ENCODE assay signal across 23 cellular contexts in the genomic region with DNA sequence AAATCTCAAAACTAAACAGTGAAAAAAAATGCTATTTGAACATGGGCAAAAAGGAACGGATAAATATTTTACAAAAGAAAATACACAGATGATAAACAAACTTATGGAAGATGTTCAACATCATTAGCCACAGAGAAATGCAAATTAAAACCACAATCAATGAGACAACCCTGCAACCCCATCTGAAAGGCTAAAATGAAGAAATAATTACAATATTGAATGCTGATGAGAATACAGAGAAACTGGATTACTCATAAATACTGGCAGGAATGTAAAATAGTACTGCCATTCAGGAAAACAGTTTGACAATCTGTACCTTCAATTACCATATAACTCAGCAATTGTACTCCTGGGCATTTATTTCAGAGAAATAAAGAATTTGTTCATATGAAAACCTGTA.
DNase-seq lines count a peak whose midpoint lies in the region; ATAC-seq, FAIRE-seq and TF ChIP-seq lines count a peak whose summit lies in the region.
"Had no signal": no experiment of that assay in that cellular context is flagged by ENCODE, and none has a peak within 500 bp of the region (broad histone marks: within the 10 kb centered on the region; RNA-seq: fewer than 3 reads in every experiment).

No MANE protein-coding gene starts in this region.

- no peak overlapping the region for H3K4me3 Mint-ChIP-seq in HFFc6
- H3K4me3 Mint-ChIP-seq: CD4-positive, alpha-beta T cell had no signal

- H3K79me2 ChIP-seq in ACC112 (ENCODE audit: control insufficient read depth, insufficient read depth, low read length, unreplicated experiment), result no peaks in the 10 kb centered on the region

- peak overlapping the region; percentile 63 for H3K27ac ChIP-seq in ACC112 (ENCODE audit: low read depth, low read length)

- H3K4me1 Mint-ChIP-seq in HFFc6 (ENCODE audit: low read depth), result peaks cover 41% of the 10 kb centered on the region

- H3K27ac Mint-ChIP-seq in HFFc6, result peak overlapping the region; percentile 1; the same call in 1 of the 2 replicates
- H3K27ac Mint-ChIP-seq: CD4-positive, alpha-beta T cell had no signal

- peaks cover 14% of the 10 kb centered on the region for H3K9me3 Mint-ChIP-seq in HFFc6
- H3K9me3 Mint-ChIP-seq: CD4-positive, alpha-beta T cell had no signal

- ATAC-seq in HG03097 (IDR thresholded peaks at IDR 0.05; ENCODE audit: low FRiP score, unreplicated experiment), result no peak
- no peak for ATAC-seq in HG02981 (IDR thresholded peaks at IDR 0.05; ENCODE audit: unreplicated experiment)
- ATAC-seq: SK-N-SH treated with all-trans-retinoic acid at 6 μM for 48 hours had no signal

- H3K36me3 ChIP-seq in ACC112 (ENCODE audit: insufficient read depth, low read length), result no peaks in the 10 kb centered on the region
- H3K36me3 ChIP-seq: MG63 had no signal

- no peak for FAIRE-seq in D721Med (lab: Jason Lieb, UNC)
- FAIRE-seq: HTR-8/SVneo had no signal

- in situ Hi-C loops in astrocyte of the spinal cord (cut with HindIII; ENCODE audit: low sequenced_read_pairs), result no loop called here

- H3K36me3 Mint-ChIP-seq in HFFc6 (ENCODE audit: low read depth), result peaks cover 7% of the 10 kb centered on the region; the same call in 1 of the 2 replicates

- TF ChIP-seq CTCF in HFFc6 (IDR thresholded peaks at IDR 0.05) (no peak), astrocyte of the spinal cord (IDR thresholded peaks at IDR 0.05; ENCODE audit: low read depth, low read length) (no peak), fibroblast of pulmonary artery (IDR thresholded peaks at IDR 0.05; ENCODE audit: low read length, missing control alignments) (no peak), D721Med (IDR thresholded peaks at IDR 0.05; ENCODE audit: insufficient read depth, missing control alignments) (no peak)

- DNase-seq in HFFc6 (peak; percentile 8), astrocyte of the spinal cord (ENCODE audit: low read depth, low spot score) (peak; percentile 35), fibroblast of pulmonary artery (ENCODE audit: low read depth) (peak; percentile 25), NCI-H1694 (lab: John Stamatoyannopoulos, UW) (no peak), D721Med (ENCODE audit: insufficient read length, low spot score) (no peak)
- DNase-seq: 8988T; CD4-positive, alpha-beta T cell; DMS53; H7; IMR-90; MG63; NCI-H1048; NCI-H146; NCI-H510A; NCI-H774; OCI-M1; RPMI8226; SHP77 treated with DMSO at 0.1 percent for 48 hours had no signal

- H2AFZ ChIP-seq in ACC112 (ENCODE audit: low read length, unreplicated experiment), result no peak overlapping the region

- no peaks in the 10 kb centered on the region for H3K4me1 ChIP-seq in ACC112 (ENCODE audit: control insufficient read depth, insufficient read depth, low read length, unreplicated experiment)

- H3K4me3 ChIP-seq in ACC112 (ENCODE audit: low read depth, low read length), result no peak overlapping the region
- H3K4me3 ChIP-seq in astrocyte of the spinal cord (ENCODE audit: low read depth, low read length), result no peak overlapping the region
- no peak overlapping the region for H3K4me3 ChIP-seq in fibroblast of pulmonary artery (replicated peaks; ENCODE audit: low read depth, low read length)
- H3K4me3 ChIP-seq: MG63 had no signal

- H3K27me3 Mint-ChIP-seq in HFFc6 (ENCODE audit: insufficient read depth), result no peaks in the 10 kb centered on the region

- no peaks in the 10 kb centered on the region for H3K27me3 ChIP-seq in ACC112 (ENCODE audit: insufficient read depth, low read length)
- H3K27me3 ChIP-seq: MG63 had no signal

Comparison
In these comparisons a context has a peak if more than half of its experiments do, and no peak if none do; other contexts are left out.
1. DNase-seq: peak in HFFc6 (single experiment), astrocyte of the spinal cord (single experiment) and fibroblast of pulmonary artery (single experiment); none in NCI-H1694 (single experiment) and D721Med (single experiment).